36 cellular contexts compared by ENCODE assay signal in the genomic region with DNA sequence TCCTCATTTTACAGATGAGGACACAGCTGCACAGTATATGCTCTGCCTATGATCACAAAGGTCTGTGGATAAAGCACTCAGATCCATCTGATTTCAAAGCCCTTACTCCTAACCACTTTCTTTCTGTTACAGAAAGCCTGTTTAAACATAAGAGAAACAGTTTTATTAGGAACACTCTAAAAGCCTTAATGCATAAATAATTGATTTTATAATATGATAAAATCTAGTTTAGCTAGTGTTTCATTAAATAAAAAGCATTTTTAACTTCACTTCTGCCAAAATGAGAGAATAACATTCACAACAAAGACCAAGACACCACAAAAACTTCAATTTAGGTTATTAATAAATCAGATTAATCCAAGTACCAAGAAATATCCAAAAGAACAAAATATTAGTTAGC.
"Had no signal": no experiment of that assay in that cellular context is flagged by ENCODE, and none has a peak within 500 bp of the region (broad histone marks: within the 10 kb centered on the region; RNA-seq: fewer than 3 reads in every experiment).

No MANE protein-coding gene starts in this region.

- H3K9me3 Mint-ChIP-seq: activated CD4-positive, alpha-beta memory T cell treated with anti-CD3 and anti-CD28 coated beads, Interleukin-2, amount 10 ng/mL, durations not matched to agents 7 days and 5 days; activated CD4-positive, alpha-beta T cell treated with anti-CD3 and anti-CD28 coated beads, Interleukin-2, amount 10 ng/mL, durations not matched to agents 7 days and 5 days; activated naive CD4-positive, alpha-beta T cell treated with anti-CD3 and anti-CD28 coated beads for 36 hours; activated naive CD4-positive, alpha-beta T cell treated with anti-CD3 and anti-CD28 coated beads, Interleukin-2, amount 50 U/mL, for 72 hours; activated naive CD8-positive, alpha-beta T cell treated with anti-CD3 and anti-CD28 coated beads for 36 hours; activated T-cell treated with anti-CD3 and anti-CD28 coated beads, Interleukin-2, amount 50 U/mL, for 24 hours; T-helper 1 cell treated with Interleukin-12 subunit alpha and Interleukin-12 subunit beta and Interleukin-4 antibody, amounts not matched to agents 30 μg/mL and 1 μg/mL, for 36 hours; T-helper 2 cell treated with Interferon-gamma antibody and Interleukin-4, amounts not matched to agents 5 μg/mL and 100 μg/mL, for 36 hours; WTC11 had no signal

- H3K27me3 Mint-ChIP-seq: activated CD4-positive, alpha-beta memory T cell treated with anti-CD3 and anti-CD28 coated beads, Interleukin-2, amount 10 ng/mL, durations not matched to agents 7 days and 5 days; activated CD4-positive, alpha-beta T cell treated with anti-CD3 and anti-CD28 coated beads for 36 hours; activated CD4-positive, alpha-beta T cell treated with anti-CD3 and anti-CD28 coated beads, Interleukin-2, amount 10 ng/mL, durations not matched to agents 7 days and 5 days; activated CD8-positive, alpha-beta memory T cell treated with anti-CD3 and anti-CD28 coated beads, Interleukin-2, amount 10 ng/mL, durations not matched to agents 7 days and 5 days; activated naive CD8-positive, alpha-beta T cell treated with anti-CD3 and anti-CD28 coated beads for 36 hours; activated T-cell treated with anti-CD3 and anti-CD28 coated beads, Interleukin-2, amount 50 U/mL, for 24 hours had no signal

- H3K27ac Mint-ChIP-seq: activated CD4-positive, alpha-beta memory T cell treated with anti-CD3 and anti-CD28 coated beads, Interleukin-2, amount 10 ng/mL, durations not matched to agents 7 days and 5 days; activated CD4-positive, alpha-beta T cell treated with anti-CD3 and anti-CD28 coated beads for 36 hours; activated CD4-positive, alpha-beta T cell treated with anti-CD3 and anti-CD28 coated beads, Interleukin-2, amount 10 ng/mL, durations not matched to agents 7 days and 5 days; activated CD8-positive, alpha-beta memory T cell treated with anti-CD3 and anti-CD28 coated beads, Interleukin-2, amount 10 ng/mL, durations not matched to agents 7 days and 5 days; activated CD8-positive, alpha-beta T cell treated with anti-CD3 and anti-CD28 coated beads, Interleukin-2, amount 10 ng/mL, durations not matched to agents 7 days and 5 days; activated naive CD4-positive, alpha-beta T cell treated with anti-CD3 and anti-CD28 coated beads for 36 hours; activated naive CD4-positive, alpha-beta T cell treated with anti-CD3 and anti-CD28 coated beads, Interleukin-2, amount 50 U/mL, for 72 hours; activated naive CD8-positive, alpha-beta T cell treated with anti-CD3 and anti-CD28 coated beads for 36 hours; activated T-cell treated with anti-CD3 and anti-CD28 coated beads, Interleukin-2, amount 50 U/mL, for 24 hours; T-helper 1 cell treated with Interleukin-12 subunit alpha and Interleukin-12 subunit beta and Interleukin-4 antibody, amounts not matched to agents 30 μg/mL and 1 μg/mL, for 36 hours; T-helper 2 cell treated with Interferon-gamma antibody and Interleukin-4, amounts not matched to agents 5 μg/mL and 100 μg/mL, for 36 hours; WTC11 had no signal

- DNase-seq: activated CD4-positive, alpha-beta memory T cell treated with anti-CD3 and anti-CD28 coated beads, Interleukin-2, amount 10 ng/mL, durations not matched to agents 7 days and 5 days; activated CD4-positive, alpha-beta T cell treated with anti-CD3 and anti-CD28 coated beads for 1 hour; activated CD4-positive, alpha-beta T cell treated with anti-CD3 and anti-CD28 coated beads for 36 hours; activated CD4-positive, alpha-beta T cell treated with anti-CD3 and anti-CD28 coated beads for 48 hours; activated CD4-positive, alpha-beta T cell treated with anti-CD3 and anti-CD28 coated beads, Interleukin-2, amount 10 ng/mL, durations not matched to agents 7 days and 5 days; activated CD4-positive, alpha-beta T cell treated with anti-CD3 and anti-CD28 coated beads, Interleukin-2, amount 50 U/mL, for 48 hours; activated CD4-positive, CD25-positive, alpha-beta regulatory T cell; activated CD8-positive, alpha-beta memory T cell treated with anti-CD3 and anti-CD28 coated beads for 24 hours; activated CD8-positive, alpha-beta memory T cell treated with anti-CD3 and anti-CD28 coated beads, Interleukin-2, amount 10 ng/mL, durations not matched to agents 7 days and 5 days; activated CD8-positive, alpha-beta memory T cell treated with anti-CD3 and anti-CD28 coated beads, Interleukin-2, amount 50 U/mL, for 48 hours; activated CD8-positive, alpha-beta T cell treated with anti-CD3 and anti-CD28 coated beads, Interleukin-2, amount 10 ng/mL, durations not matched to agents 7 days and 5 days; activated effector memory CD4-positive, alpha-beta T cell treated with anti-CD3 and anti-CD28 coated beads, Interleukin-2, amount 50 U/mL, for 16 hours; activated gamma-delta T cell treated with Interleukin-2 at 50 U/mL for 16 hours; activated naive CD4-positive, alpha-beta T cell; activated naive CD4-positive, alpha-beta T cell treated with anti-CD3 and anti-CD28 coated beads for 36 hours; activated naive CD4-positive, alpha-beta T cell treated with anti-CD3 and anti-CD28 coated beads, Interleukin-2, amount 50 U/mL, for 16 hours; activated naive CD8-positive, alpha-beta T cell treated with anti-CD3 and anti-CD28 coated beads for 36 hours; activated T-cell treated with anti-CD3 and anti-CD28 coated beads, Interleukin-2, amount 50 U/mL, for 24 hours; activated T-cell treated with anti-CD3 and anti-CD28 coated beads, Interleukin-2, amount 50 U/mL, for 48 hours; adrenal gland; amniotic stem cell; aorta; body of pancreas; brain microvascular endothelial cell; central memory CD4-positive, alpha-beta T cell; T-helper 1 cell; T-helper 2 cell; T-helper 9 cell; WERI-Rb-1 had no signal

- H3K4me3 Mint-ChIP-seq: activated CD4-positive, alpha-beta memory T cell treated with anti-CD3 and anti-CD28 coated beads, Interleukin-2, amount 10 ng/mL, durations not matched to agents 7 days and 5 days; activated CD4-positive, alpha-beta T cell treated with anti-CD3 and anti-CD28 coated beads for 36 hours; activated CD4-positive, alpha-beta T cell treated with anti-CD3 and anti-CD28 coated beads, Interleukin-2, amount 10 ng/mL, durations not matched to agents 7 days and 5 days; activated CD8-positive, alpha-beta memory T cell treated with anti-CD3 and anti-CD28 coated beads, Interleukin-2, amount 10 ng/mL, durations not matched to agents 7 days and 5 days; activated CD8-positive, alpha-beta T cell treated with anti-CD3 and anti-CD28 coated beads, Interleukin-2, amount 10 ng/mL, durations not matched to agents 7 days and 5 days; activated naive CD4-positive, alpha-beta T cell treated with anti-CD3 and anti-CD28 coated beads for 36 hours; activated naive CD8-positive, alpha-beta T cell treated with anti-CD3 and anti-CD28 coated beads for 36 hours; activated T-cell treated with anti-CD3 and anti-CD28 coated beads, Interleukin-2, amount 50 U/mL, for 24 hours; T-helper 1 cell treated with Interleukin-12 subunit alpha and Interleukin-12 subunit beta and Interleukin-4 antibody, amounts not matched to agents 30 μg/mL and 1 μg/mL, for 36 hours; T-helper 2 cell treated with Interferon-gamma antibody and Interleukin-4, amounts not matched to agents 5 μg/mL and 100 μg/mL, for 36 hours; WTC11 had no signal

- ATAC-seq: activated CD4-positive, alpha-beta T cell treated with anti-CD3 and anti-CD28 coated beads for 36 hours; activated CD4-positive, CD25-positive, alpha-beta regulatory T cell treated with anti-CD3 and anti-CD28 coated beads, Interleukin-2, amount 50 U/mL, for 24 hours; activated CD8-positive, alpha-beta memory T cell treated with anti-CD3 and anti-CD28 coated beads, Interleukin-2, amount 10 ng/mL, durations not matched to agents 7 days and 5 days; activated CD8-positive, alpha-beta T cell treated with anti-CD3 and anti-CD28 coated beads, Interleukin-2, amount 10 ng/mL, durations not matched to agents 7 days and 5 days; activated naive CD4-positive, alpha-beta T cell treated with anti-CD3 and anti-CD28 coated beads, Interleukin-2, amount 50 U/mL, for 72 hours; body of pancreas; WTC11 had no signal

- H3K4me1 Mint-ChIP-seq: activated CD4-positive, alpha-beta memory T cell treated with anti-CD3 and anti-CD28 coated beads, Interleukin-2, amount 10 ng/mL, durations not matched to agents 7 days and 5 days; activated CD4-positive, alpha-beta T cell treated with anti-CD3 and anti-CD28 coated beads for 36 hours; activated CD8-positive, alpha-beta memory T cell treated with anti-CD3 and anti-CD28 coated beads, Interleukin-2, amount 10 ng/mL, durations not matched to agents 7 days and 5 days; WTC11 had no signal

- FAIRE-seq: astrocyte, TTC549 had no signal
